37 cellular contexts compared by ENCODE assay signal in the genomic region with DNA sequence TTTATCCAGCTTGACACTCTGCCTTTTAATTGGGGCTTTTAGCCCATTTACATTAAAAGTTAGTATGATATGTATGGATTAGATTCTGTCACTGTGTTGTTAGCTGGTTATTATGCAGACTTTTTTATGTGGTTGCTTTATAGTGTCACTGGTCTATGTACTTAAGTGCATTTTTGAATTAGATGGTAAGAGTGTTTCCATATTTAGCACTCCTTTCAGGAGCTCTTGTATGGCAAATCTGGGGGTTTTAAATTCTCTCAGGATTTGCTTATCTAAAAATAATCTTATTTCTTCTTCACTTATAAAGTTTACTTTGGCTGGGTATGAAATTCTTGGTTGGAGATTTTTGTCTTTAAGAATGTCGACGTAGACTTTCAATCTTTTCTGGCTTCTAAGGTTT. TPM values are rescaled to one million over a fixed set of nuclear protein-coding genes. Genes with fewer than 3 reads are reported as not detected.
"Had no signal": no experiment of that assay in that cellular context is flagged by ENCODE, and none has a peak within 500 bp of the region (broad histone marks: within the 10 kb centered on the region; RNA-seq: fewer than 3 reads in every experiment).

No MANE protein-coding gene starts in this region.

- H3K4me3 ChIP-seq: MG63 had no signal

- H3K36me3 ChIP-seq: MG63 had no signal

- H3K27ac ChIP-seq: KMS-11 had no signal

- DNase-seq: Karpas-422, Kasumi-1, MM.1S, MV-4-11, NCI-H1048, NCI-H1092, NCI-H1092 treated with DMSO at 0.1 percent for 48 hours, NCI-H1105, NCI-H1105 treated with DMSO at 0.1 percent for 48 hours, NCI-H1417, NCI-H1417 treated with DMSO at 0.1 percent for 48 hours, NCI-H1436, NCI-H1436 treated with DMSO at 0.1 percent for 48 hours, NCI-H146, NCI-H1694, NCI-H1694 treated with DMSO at 0.1 percent for 48 hours, NCI-H187, NCI-H187 treated with DMSO at 0.1 percent for 48 hours, NCI-H1930, NCI-H2029, NCI-H2029 treated with DMSO at 0.1 percent for 48 hours, NCI-H2081, NCI-H2081 treated with DMSO at 0.1 percent for 48 hours, NCI-H2107, NCI-H2171, NCI-H2171 treated with DMSO at 0.1 percent for 48 hours, NCI-H2227 treated with DMSO at 0.1 percent for 48 hours, NCI-H345, NCI-H446, NCI-H446 treated with DMSO at 0.1 percent for 48 hours, NCI-H510A had no signal

- H3K27me3 ChIP-seq: MG63 had no signal

RNA-seq across cellular contexts. Expression of a gene that starts 4.0 kb away (rescaled TPM):
- total RNA-seq: LHCN-M2, M059J, MCF 10A, NCI-H460 had no signal

RNA-seq across cellular contexts. Expression of a gene that starts 19.8 kb away (rescaled TPM):
- total RNA-seq: LHCN-M2, M059J, MCF 10A, NCI-H460 had no signal

RNA-seq across cellular contexts. Expression of a gene that starts 29.0 kb away (rescaled TPM):
- total RNA-seq: LHCN-M2, M059J, MCF 10A, NCI-H460 had no signal

RNA-seq across cellular contexts. Expression of a gene that starts 42.7 kb away (rescaled TPM):
- total RNA-seq: LHCN-M2, M059J, MCF 10A, NCI-H460 had no signal

RNA-seq across cellular contexts. Expression of a gene that starts 46.6 kb away (rescaled TPM):
- total RNA-seq: LHCN-M2, M059J, MCF 10A, NCI-H460 had no signal
